Comparison of ENCODE assay signal across 21 cellular contexts in the genomic region with DNA sequence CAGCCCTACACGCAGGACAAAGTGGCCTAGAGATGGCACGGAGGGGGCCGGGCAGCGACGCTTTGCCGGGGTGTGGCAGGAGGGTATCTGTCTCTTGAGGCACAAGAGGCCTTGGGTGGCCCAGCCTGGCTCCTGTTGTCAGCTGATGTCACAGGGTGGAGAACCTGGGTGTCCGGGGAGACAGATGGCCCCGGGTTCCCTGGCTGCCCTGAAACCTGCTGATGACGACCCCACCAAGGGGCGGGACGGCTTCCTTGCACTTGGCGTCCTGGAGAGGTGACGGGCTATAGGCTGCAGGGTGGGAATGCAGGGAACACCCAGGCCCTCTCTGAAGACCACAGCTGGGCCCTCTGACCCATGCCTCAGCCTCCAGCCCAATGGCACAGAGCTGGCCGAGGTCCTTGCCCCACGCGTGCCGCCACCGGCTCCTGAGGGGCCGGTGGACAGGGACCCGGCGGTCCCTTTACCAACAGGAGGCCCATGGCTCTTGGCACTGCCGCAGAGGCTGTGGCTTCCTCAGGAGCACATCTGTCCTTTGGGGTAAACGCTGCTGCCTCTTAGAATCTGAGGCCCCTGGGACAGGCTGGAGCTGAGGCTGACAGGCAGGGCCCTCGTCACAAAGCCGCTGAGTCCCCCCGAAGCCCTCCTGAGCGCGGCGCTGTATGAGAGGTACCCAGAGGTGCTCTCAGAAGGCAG. TPM values are rescaled to one million over a fixed set of nuclear protein-coding genes. Genes with fewer than 3 reads are reported as not detected.
A peak's percentile ranks its signal among the peaks of the same experiment; 100 is the strongest.
DNase-seq lines count a peak whose midpoint lies in the region; ATAC-seq, FAIRE-seq and TF ChIP-seq lines count a peak whose summit lies in the region.
"Had no signal": no experiment of that assay in that cellular context is flagged by ENCODE, and none has a peak within 500 bp of the region (broad histone marks: within the 10 kb centered on the region; RNA-seq: fewer than 3 reads in every experiment).

No MANE protein-coding gene starts in this region.

- no peak overlapping the region for H2BK15ac ChIP-seq in mesenchymal stem cell (ENCODE audit: low read depth, poor library complexity, severe bottlenecking)

- no peaks in the 10 kb centered on the region for H3K79me2 ChIP-seq in HepG2 (ENCODE audit: insufficient read depth, low read length)

- no peak for DNase-seq in HepG2 (ENCODE audit: low spot score)
- peak; percentile 57 for DNase-seq in sciatic nerve (ENCODE audit: low spot score)
- DNase-seq in mesenchymal stem cell = no peak
- DNase-seq in erythroblast (lab: John Stamatoyannopoulos, UW) = no peak
- DNase-seq in NCI-H82 (lab: John Stamatoyannopoulos, UW) = no peak
- DNase-seq: activated CD4-positive, alpha-beta T cell treated with anti-CD3 and anti-CD28 coated beads, Interleukin-2, amount 10 ng/mL, durations not matched to agents 7 days and 5 days; activated naive CD4-positive, alpha-beta T cell treated with Interleukin-2 at 50 U/mL for 16 hours; CD8-positive, alpha-beta T cell; IMR-90; naive B cell; NCI-H1436 treated with DMSO at 0.1 percent for 48 hours; NCI-H748 treated with DMSO at 0.1 percent for 48 hours; SHP77 treated with DMSO at 0.1 percent for 48 hours; T-helper 1 cell had no signal

- no peak overlapping the region for H3K18ac ChIP-seq in mesenchymal stem cell (ENCODE audit: low read depth in 1 of 2, low read length in 2 of 2)

- TF ChIP-seq RAD21 in HepG2 (CRISPR knock-in tag; IDR thresholded peaks at IDR 0.05) = no peak

- no peak overlapping the region for H3K4me3 ChIP-seq in BLaER1 treated with 17β-estradiol and CSF1 and Interleukin-3, amounts not matched to agents 10 nM and 100 nM
- no peak overlapping the region for H3K4me3 ChIP-seq in HepG2 (replicated peaks in 1 of 3; ENCODE audit: insufficient read depth in 1 of 3, low read depth in 2 of 3, low read length in 3 of 3)
- H3K4me3 ChIP-seq in mesenchymal stem cell (ENCODE audit: insufficient read depth in 1 of 2, low read depth in 1 of 2, low read length in 2 of 2) = no peak overlapping the region
- H3K4me3 ChIP-seq: ascending aorta, left lung had no signal

- no peak overlapping the region for H2AK5ac ChIP-seq in mesenchymal stem cell (ENCODE audit: low read length, severe bottlenecking)

- ATAC-seq in HepG2 (no peak), sciatic nerve (no peak), HG03095 (IDR thresholded peaks at IDR 0.05; ENCODE audit: unreplicated experiment) (no peak)
- ATAC-seq: CD8-positive, alpha-beta T cell; left lung had no signal

- H2AFZ ChIP-seq in HepG2 (ENCODE audit: low read length) (no peak overlapping the region), mesenchymal stem cell (ENCODE audit: low read depth, low read length) (no peak overlapping the region)

- H2BK120ac ChIP-seq in mesenchymal stem cell (ENCODE audit: low read depth, low read length) = no peak overlapping the region

- no TSS peak for BruUV-seq in HepG2 (replicated peaks; lab: Mats Ljungman, UMichigan)

- CTCF ChIA-PET in HepG2 (lab: Yijun Ruan, JAX; ENCODE audit: low intra/inter-chr PET ratio, low total read pairs) = interaction anchor here (2.4 to 2.8 kb wide), 2 partner anchors 27 to 45 kb away, joined by 31 to 38 read pairs; no protein-coding TSS in a partner anchor

- peaks cover 0 to 16% (median 0%) of the 10 kb centered on the region in 11 experiments; a peak in 5 of 22 replicates for H3K27me3 ChIP-seq in BLaER1 treated with 17β-estradiol and CSF1 and Interleukin-3, amounts not matched to agents 10 nM and 100 nM
- H3K27me3 ChIP-seq in HepG2 (ENCODE audit: control insufficient read depth in 1 of 2, insufficient read depth in 2 of 2, low read length in 2 of 2) = peaks cover 2 to 14% of the 10 kb centered on the region in 2 experiments; a peak in 2 of 5 replicates
- H3K27me3 ChIP-seq in mesenchymal stem cell (ENCODE audit: control insufficient read depth in 1 of 2, insufficient read depth in 1 of 2, low read length in 2 of 2) = no peaks in the 10 kb centered on the region
- H3K27me3 ChIP-seq: ascending aorta had no signal

- peaks cover 65 to 100% (median 97%) of the 10 kb centered on the region in 10 experiments for H3K4me1 ChIP-seq in BLaER1 treated with 17β-estradiol and CSF1 and Interleukin-3, amounts not matched to agents 10 nM and 100 nM
- H3K4me1 ChIP-seq in HepG2 (ENCODE audit: insufficient read depth, low read length) (peaks cover 49% of the 10 kb centered on the region), mesenchymal stem cell (ENCODE audit: control insufficient read depth, insufficient read depth, low read depth, low read length) (peaks cover 54% of the 10 kb centered on the region)

- in situ Hi-C loops in HepG2 (cut with HindIII; ENCODE audit: extremely low pct_ligation_motif_present, low pct_unique_long_range_greater_than_20kb) = loop anchor here (5.0 kb wide), 1 partner anchor 43 kb away; no protein-coding TSS in a partner anchor

- TF ChIP-seq POLR2A in HepG2 (IDR thresholded peaks at IDR 0.05; ENCODE audit: insufficient read depth in 1 of 2, low read depth in 2 of 2, low read length in 2 of 2) (no peak), erythroblast (IDR thresholded peaks at IDR 0.05; ENCODE audit: low read length) (no peak)

- FAIRE-seq in HepG2 (lab: Jason Lieb, UNC) = no peak
- FAIRE-seq: endometrium had no signal

- no peaks in the 10 kb centered on the region for H3K9me3 ChIP-seq in BLaER1 treated with 17β-estradiol and CSF1 and Interleukin-3, amounts not matched to agents 10 nM and 100 nM (replicated peaks in 1 of 11)
- H3K9me3 ChIP-seq in HepG2 (ENCODE audit: low read length) = no peaks in the 10 kb centered on the region
- no peaks in the 10 kb centered on the region for H3K9me3 ChIP-seq in mesenchymal stem cell (ENCODE audit: control insufficient read depth, low read length)
- H3K9me3 ChIP-seq: ascending aorta, left lung had no signal

- no peak overlapping the region for H2BK12ac ChIP-seq in mesenchymal stem cell (ENCODE audit: low read length in 2 of 2)

- TF ChIP-seq EP300 in HepG2 (IDR thresholded peaks at IDR 0.05; ENCODE audit: low read depth in 2 of 2, low read length in 2 of 2) (no peak), HepG2 (CRISPR knock-in tag; IDR thresholded peaks at IDR 0.05; ENCODE audit: borderline replicate concordance) (no peak)

- H3K27ac ChIP-seq in BLaER1 treated with 17β-estradiol and CSF1 and Interleukin-3, amounts not matched to agents 10 nM and 100 nM = peak overlapping the region in 2 of 11 experiments; percentile 21 to 22; a peak in 2 of 22 replicates
- H3K27ac ChIP-seq in cingulate gyrus (ENCODE audit: low read depth, low read length) (peak overlapping the region; percentile 92), HepG2 (ENCODE audit: extremely low read length, insufficient read depth, low read length) (no peak overlapping the region), mesenchymal stem cell (ENCODE audit: low read length, poor library complexity, severe bottlenecking) (no peak overlapping the region)
- H3K27ac ChIP-seq: ascending aorta, HL-60, left lung had no signal

- H3K14ac ChIP-seq in mesenchymal stem cell (ENCODE audit: low read length in 2 of 2) = no peak overlapping the region

- H3K79me1 ChIP-seq in mesenchymal stem cell (replicated peaks; ENCODE audit: low read length, poor library complexity, severe bottlenecking) = peaks cover 15% of the 10 kb centered on the region

- H3K9ac ChIP-seq in BLaER1 treated with 17β-estradiol and CSF1 and Interleukin-3, amounts not matched to agents 10 nM and 100 nM = peak overlapping the region in 7 of 11 experiments; percentile 9 to 71 (median 29); a peak in 8 of 22 replicates
- H3K9ac ChIP-seq in HepG2 (ENCODE audit: insufficient read depth, low read depth, low read length) = no peak overlapping the region
- H3K9ac ChIP-seq in mesenchymal stem cell (ENCODE audit: low read length) = no peak overlapping the region

- no peak overlapping the region for H4K91ac ChIP-seq in mesenchymal stem cell (ENCODE audit: low read length)

- no peak overlapping the region for H3K4ac ChIP-seq in mesenchymal stem cell (ENCODE audit: low read depth in 1 of 2, low read length in 2 of 2)

- intact Hi-C loops in HepG2 (cut with micrococcal nuclease; ENCODE audit: unreplicated experiment) (no loop called here), sciatic nerve (cut with DNase I) (loop anchor here (5.0 kb wide), 2 partner anchors 43 to 1388 kb away; no protein-coding TSS in a partner anchor)

- no peaks in the 10 kb centered on the region for H3K36me3 ChIP-seq in BLaER1 treated with 17β-estradiol and CSF1 and Interleukin-3, amounts not matched to agents 10 nM and 100 nM
- H3K36me3 ChIP-seq in HepG2 (replicated peaks in 1 of 2; ENCODE audit: control insufficient read depth in 1 of 2, insufficient read depth in 2 of 2, low read length in 2 of 2) = no peaks in the 10 kb centered on the region
- peaks cover 0 to 10% of the 10 kb centered on the region in 2 experiments for H3K36me3 ChIP-seq in mesenchymal stem cell (ENCODE audit: control insufficient read depth in 1 of 2, insufficient read depth in 2 of 2, low read depth in 1 of 2, low read length in 2 of 2)
- H3K36me3 ChIP-seq: ascending aorta, left lung had no signal

- POLR2A ChIA-PET in HepG2 (lab: Yijun Ruan, JAX) = interaction anchor here (1.3 kb wide), 1 partner anchor 17 kb away, joined by 4 read pairs; no protein-coding TSS in a partner anchor

- no peak overlapping the region for H3K23ac ChIP-seq in mesenchymal stem cell (ENCODE audit: low read length in 2 of 2)

- peak overlapping the region in 10 of 11 experiments; percentile 44 to 98 (median 86); a peak in 20 of 22 replicates for H3K4me2 ChIP-seq in BLaER1 treated with 17β-estradiol and CSF1 and Interleukin-3, amounts not matched to agents 10 nM and 100 nM
- H3K4me2 ChIP-seq in HepG2 (ENCODE audit: low read depth, low read length) (no peak overlapping the region), mesenchymal stem cell (ENCODE audit: low read length, poor library complexity, severe bottlenecking) (no peak overlapping the region)

- no peak overlapping the region for H2BK5ac ChIP-seq in mesenchymal stem cell (ENCODE audit: low read depth, low read length, poor library complexity, severe bottlenecking)

- no peak for TF ChIP-seq CTCF in HepG2 (CRISPR knock-in tag; IDR thresholded peaks at IDR 0.05)

- H4K8ac ChIP-seq in mesenchymal stem cell (ENCODE audit: low read length) = no peak overlapping the region

- peaks cover 21 to 99% (median 76%) of the 10 kb centered on the region in 11 experiments for H4K20me1 ChIP-seq in BLaER1 treated with 17β-estradiol and CSF1 and Interleukin-3, amounts not matched to agents 10 nM and 100 nM
- no peaks in the 10 kb centered on the region for H4K20me1 ChIP-seq in HepG2 (ENCODE audit: insufficient read depth, low read length)

- 64% methylated on average over 9 of the region's 29 CpGs for WGBS in HepG2 (ENCODE audit: low lambda C conversion rate)
- 88% methylated on average over 29 of the region's 29 CpGs for WGBS in mesenchymal stem cell

RNA-seq across cellular contexts. Expression of gene TRMT61A, which starts 16.4 kb away (rescaled TPM):
- total RNA-seq in HepG2 (2016; rRNA removed; fragmentation: Illumina TruSeq; extraction: Trizol) = 12.2 and 13.6 TPM in 2 replicates
- 4.0 and 5.2 TPM in 2 replicates for total RNA-seq in HepG2 (2016; cell fraction: cytosol; rRNA removed; fragmentation: Illumina TruSeq; extraction: Trizol; ENCODE audit: low read depth)
- 12.4 and 14.5 TPM in 2 replicates for total RNA-seq in HepG2 (2016; cell fraction: insoluble cytoplasmic fraction; rRNA removed; fragmentation: Illumina TruSeq; extraction: Trizol)
- 8.3 and 9.6 TPM in 2 replicates for total RNA-seq in HepG2 (2016; cell fraction: membrane; rRNA removed; fragmentation: Illumina TruSeq; extraction: Trizol)
- total RNA-seq in HepG2 (2016; cell fraction: nucleus; rRNA removed; fragmentation: Illumina TruSeq; extraction: Trizol) = 10.4 and 11.7 TPM in 2 replicates
- 6.5 and 9.8 TPM in 2 replicates for polyA plus RNA-seq in HepG2 (2011; rRNA removed)
- 6.4 and 11.5 TPM in 2 replicates for polyA plus RNA-seq in HepG2 (2011; cell fraction: cytosol; rRNA removed)
- polyA plus RNA-seq in HepG2 (2011; cell fraction: nucleus; rRNA removed) = 26.1 and 31.2 TPM in 2 replicates
- polyA plus RNA-seq in HepG2 (2012) = 4.0 and 8.4 TPM in 2 replicates
- 3.9 and 4.4 TPM in 2 replicates for polyA plus RNA-seq in HepG2 (2016; cell fraction: cytosol; fragmentation: Illumina TruSeq; extraction: Trizol; ENCODE audit: low read depth)
- 12.0 and 13.1 TPM in 2 replicates for polyA plus RNA-seq in HepG2 (2016; cell fraction: insoluble cytoplasmic fraction; fragmentation: Illumina TruSeq; extraction: Trizol; ENCODE audit: low read depth)
- polyA plus RNA-seq in HepG2 (2016; cell fraction: membrane; fragmentation: Illumina TruSeq; extraction: Trizol; ENCODE audit: low read depth) = 6.7 and 7.2 TPM in 2 replicates
- polyA plus RNA-seq in HepG2 (2016; cell fraction: nucleus; fragmentation: Illumina TruSeq; extraction: Trizol; ENCODE audit: insufficient read depth, low read depth) = 13.5 and 14.3 TPM in 2 replicates
- 14.6 and 19.9 TPM in 2 replicates for polyA minus RNA-seq in HepG2 (2011; rRNA and poly(A)+ RNA removed; ENCODE audit: low replicate concordance)
- polyA minus RNA-seq in HepG2 (2011; cell fraction: cytosol; rRNA and poly(A)+ RNA removed) = 4.6 and 4.7 TPM in 2 replicates
- polyA minus RNA-seq in HepG2 (2011; cell fraction: nucleus; rRNA and poly(A)+ RNA removed) = 15.8 and 16.6 TPM in 2 replicates
- 12.4 TPM for total RNA-seq in sciatic nerve
- 3.6 TPM for polyA plus RNA-seq in mesenchymal stem cell (2013, experiment 1 of 2)
- polyA plus RNA-seq in mesenchymal stem cell (2013, experiment 2 of 2) = 3.8 TPM

RNA-seq across cellular contexts. Expression of gene BAG5, which starts 17.1 kb away (rescaled TPM):
- total RNA-seq in HepG2 (2016; rRNA removed; fragmentation: Illumina TruSeq; extraction: Trizol) (21.0 and 34.8 TPM in 2 replicates), sciatic nerve (30.3 TPM)
- total RNA-seq in HepG2 (2016; cell fraction: cytosol; rRNA removed; fragmentation: Illumina TruSeq; extraction: Trizol; ENCODE audit: low read depth) = 2.3 and 2.5 TPM in 2 replicates
- 21.9 and 34.1 TPM in 2 replicates for total RNA-seq in HepG2 (2016; cell fraction: insoluble cytoplasmic fraction; rRNA removed; fragmentation: Illumina TruSeq; extraction: Trizol)
- 11.4 and 14.2 TPM in 2 replicates for total RNA-seq in HepG2 (2016; cell fraction: membrane; rRNA removed; fragmentation: Illumina TruSeq; extraction: Trizol)
- 14.8 and 16.2 TPM in 2 replicates for total RNA-seq in HepG2 (2016; cell fraction: nucleus; rRNA removed; fragmentation: Illumina TruSeq; extraction: Trizol)
- polyA plus RNA-seq in HepG2 (2011; rRNA removed) = 3.0 and 3.5 TPM in 2 replicates
- polyA plus RNA-seq in HepG2 (2011; cell fraction: cytosol; rRNA removed) = 2.5 and 3.9 TPM in 2 replicates
- polyA plus RNA-seq in HepG2 (2011; cell fraction: nucleus; rRNA removed) = 3.3 and 3.7 TPM in 2 replicates
- polyA plus RNA-seq in HepG2 (2012) = 7.9 and 9.3 TPM in 2 replicates
- 1.0 and 1.3 TPM in 2 replicates for polyA plus RNA-seq in HepG2 (2016; cell fraction: cytosol; fragmentation: Illumina TruSeq; extraction: Trizol; ENCODE audit: low read depth)
- polyA plus RNA-seq in HepG2 (2016; cell fraction: insoluble cytoplasmic fraction; fragmentation: Illumina TruSeq; extraction: Trizol; ENCODE audit: low read depth) = 16.8 and 20.0 TPM in 2 replicates
- 5.3 and 6.2 TPM in 2 replicates for polyA plus RNA-seq in HepG2 (2016; cell fraction: membrane; fragmentation: Illumina TruSeq; extraction: Trizol; ENCODE audit: low read depth)
- polyA plus RNA-seq in HepG2 (2016; cell fraction: nucleus; fragmentation: Illumina TruSeq; extraction: Trizol; ENCODE audit: insufficient read depth, low read depth) = 13.8 and 14.6 TPM in 2 replicates
- 5.3 and 11.8 TPM in 2 replicates for polyA minus RNA-seq in HepG2 (2011; rRNA and poly(A)+ RNA removed; ENCODE audit: low replicate concordance)
- polyA minus RNA-seq in HepG2 (2011; cell fraction: cytosol; rRNA and poly(A)+ RNA removed) = 7.2 and 8.6 TPM in 2 replicates
- polyA minus RNA-seq in HepG2 (2011; cell fraction: nucleus; rRNA and poly(A)+ RNA removed) = 9.8 and 9.9 TPM in 2 replicates
- polyA plus RNA-seq in mesenchymal stem cell (2013, experiment 1 of 2) = 14.8 TPM
- 14.4 TPM for polyA plus RNA-seq in mesenchymal stem cell (2013, experiment 2 of 2)

RNA-seq across cellular contexts. Expression of gene COA8, which starts 17.4 kb away (rescaled TPM):
- total RNA-seq in HepG2 (2016; rRNA removed; fragmentation: Illumina TruSeq; extraction: Trizol) (25.1 and 25.2 TPM in 2 replicates), sciatic nerve (37.4 TPM)
- total RNA-seq in HepG2 (2016; cell fraction: cytosol; rRNA removed; fragmentation: Illumina TruSeq; extraction: Trizol; ENCODE audit: low read depth) = 29.4 and 38.9 TPM in 2 replicates
- 25.7 and 29.2 TPM in 2 replicates for total RNA-seq in HepG2 (2016; cell fraction: insoluble cytoplasmic fraction; rRNA removed; fragmentation: Illumina TruSeq; extraction: Trizol)
- total RNA-seq in HepG2 (2016; cell fraction: membrane; rRNA removed; fragmentation: Illumina TruSeq; extraction: Trizol) = 46.6 and 48.0 TPM in 2 replicates
- 11.0 and 15.0 TPM in 2 replicates for total RNA-seq in HepG2 (2016; cell fraction: nucleus; rRNA removed; fragmentation: Illumina TruSeq; extraction: Trizol)
- 10.9 and 14.0 TPM in 2 replicates for polyA plus RNA-seq in HepG2 (2011; rRNA removed)
- 10.2 and 14.5 TPM in 2 replicates for polyA plus RNA-seq in HepG2 (2011; cell fraction: cytosol; rRNA removed)
- 2.6 and 3.1 TPM in 2 replicates for polyA plus RNA-seq in HepG2 (2011; cell fraction: nucleus; rRNA removed)
- polyA plus RNA-seq in HepG2 (2012) = 25.7 and 32.6 TPM in 2 replicates
- 63.7 and 73.8 TPM in 2 replicates for polyA plus RNA-seq in HepG2 (2016; cell fraction: cytosol; fragmentation: Illumina TruSeq; extraction: Trizol; ENCODE audit: low read depth)
- polyA plus RNA-seq in HepG2 (2016; cell fraction: insoluble cytoplasmic fraction; fragmentation: Illumina TruSeq; extraction: Trizol; ENCODE audit: low read depth) = 33.7 and 39.8 TPM in 2 replicates
- polyA plus RNA-seq in HepG2 (2016; cell fraction: membrane; fragmentation: Illumina TruSeq; extraction: Trizol; ENCODE audit: low read depth) = 52.0 and 59.9 TPM in 2 replicates
- polyA plus RNA-seq in HepG2 (2016; cell fraction: nucleus; fragmentation: Illumina TruSeq; extraction: Trizol; ENCODE audit: insufficient read depth, low read depth) = 21.5 and 21.7 TPM in 2 replicates
- 4.7 and 5.1 TPM in 2 replicates for polyA minus RNA-seq in HepG2 (2011; rRNA and poly(A)+ RNA removed; ENCODE audit: low replicate concordance)
- polyA minus RNA-seq in HepG2 (2011; cell fraction: cytosol; rRNA and poly(A)+ RNA removed) = 3.6 and 6.4 TPM in 2 replicates
- polyA minus RNA-seq in HepG2 (2011; cell fraction: nucleus; rRNA and poly(A)+ RNA removed) = 10.1 and 11.3 TPM in 2 replicates
- polyA plus RNA-seq in mesenchymal stem cell (2013, experiment 1 of 2) = 63.1 TPM
- polyA plus RNA-seq in mesenchymal stem cell (2013, experiment 2 of 2) = 58.9 TPM

RNA-seq across cellular contexts. Expression of gene CKB, which starts 22.7 kb away (rescaled TPM):
- total RNA-seq in HepG2 (2016; rRNA removed; fragmentation: Illumina TruSeq; extraction: Trizol) (82.3 and 92.4 TPM in 2 replicates), sciatic nerve (69.1 TPM)
- 35.0 and 38.6 TPM in 2 replicates for total RNA-seq in HepG2 (2016; cell fraction: cytosol; rRNA removed; fragmentation: Illumina TruSeq; extraction: Trizol; ENCODE audit: low read depth)
- total RNA-seq in HepG2 (2016; cell fraction: insoluble cytoplasmic fraction; rRNA removed; fragmentation: Illumina TruSeq; extraction: Trizol) = 77.0 and 90.7 TPM in 2 replicates
- total RNA-seq in HepG2 (2016; cell fraction: membrane; rRNA removed; fragmentation: Illumina TruSeq; extraction: Trizol) = 39.1 and 44.5 TPM in 2 replicates
- total RNA-seq in HepG2 (2016; cell fraction: nucleus; rRNA removed; fragmentation: Illumina TruSeq; extraction: Trizol) = 55.0 and 62.1 TPM in 2 replicates
- 179 and 217 TPM in 2 replicates for polyA plus RNA-seq in HepG2 (2011; rRNA removed)
- 94.2 and 257 TPM in 2 replicates for polyA plus RNA-seq in HepG2 (2011; cell fraction: cytosol; rRNA removed)
- polyA plus RNA-seq in HepG2 (2011; cell fraction: nucleus; rRNA removed) = 634 and 1,191 TPM in 2 replicates
- polyA plus RNA-seq in HepG2 (2012) = 136 and 210 TPM in 2 replicates
- polyA plus RNA-seq in HepG2 (2016; cell fraction: cytosol; fragmentation: Illumina TruSeq; extraction: Trizol; ENCODE audit: low read depth) = 60.2 and 68.2 TPM in 2 replicates
- 156 and 198 TPM in 2 replicates for polyA plus RNA-seq in HepG2 (2016; cell fraction: insoluble cytoplasmic fraction; fragmentation: Illumina TruSeq; extraction: Trizol; ENCODE audit: low read depth)
- polyA plus RNA-seq in HepG2 (2016; cell fraction: membrane; fragmentation: Illumina TruSeq; extraction: Trizol; ENCODE audit: low read depth) = 60.4 and 60.5 TPM in 2 replicates
- polyA plus RNA-seq in HepG2 (2016; cell fraction: nucleus; fragmentation: Illumina TruSeq; extraction: Trizol; ENCODE audit: insufficient read depth, low read depth) = 164 and 170 TPM in 2 replicates
- 111 and 125 TPM in 2 replicates for polyA minus RNA-seq in HepG2 (2011; rRNA and poly(A)+ RNA removed; ENCODE audit: low replicate concordance)
- 96.8 and 156 TPM in 2 replicates for polyA minus RNA-seq in HepG2 (2011; cell fraction: cytosol; rRNA and poly(A)+ RNA removed)
- polyA minus RNA-seq in HepG2 (2011; cell fraction: nucleus; rRNA and poly(A)+ RNA removed) = 34.2 and 39.0 TPM in 2 replicates
- 46.1 TPM for polyA plus RNA-seq in mesenchymal stem cell (2013, experiment 1 of 2)
- 46.9 TPM for polyA plus RNA-seq in mesenchymal stem cell (2013, experiment 2 of 2)

Comparison
In these comparisons a context has a peak if more than half of its experiments do, and no peak if none do; other contexts are left out.
1. H3K4me2 ChIP-seq: peak in BLaER1 treated with 17β-estradiol and CSF1 and Interleukin-3, amounts not matched to agents 10 nM and 100 nM (10 of 11); none in HepG2 (single experiment) and mesenchymal stem cell (single experiment).
2. H3K9ac ChIP-seq: peak in BLaER1 treated with 17β-estradiol and CSF1 and Interleukin-3, amounts not matched to agents 10 nM and 100 nM (7 of 11); none in HepG2 (single experiment) and mesenchymal stem cell (single experiment).